ENCODE assay signal across 15 cellular contexts in genomic region chr21:29748391-29749167, GRCh38.
"Had no signal": no experiment of that assay in that cellular context is flagged by ENCODE, and none has a peak within 500 bp of the region (broad histone marks: within the 10 kb centered on the region; RNA-seq: fewer than 3 reads in every experiment).

No MANE protein-coding gene starts in this region.

- H3K9ac ChIP-seq: SK-N-SH had no signal

- H3K36me3 ChIP-seq: esophagus squamous epithelium, gastrocnemius medialis, lower lobe of right lung, suprapubic skin, WERI-Rb-1 had no signal

- H3K27ac ChIP-seq: esophagus squamous epithelium, gastrocnemius medialis, lower lobe of right lung, suprapubic skin, WERI-Rb-1 had no signal

- H3K4me3 Mint-ChIP-seq: naive B cell, type B pancreatic cell had no signal

- H3K27me3 Mint-ChIP-seq: type B pancreatic cell had no signal

- H3K9me3 Mint-ChIP-seq: naive B cell, type B pancreatic cell had no signal

- H3K36me3 Mint-ChIP-seq: naive B cell, type B pancreatic cell had no signal

- H3K4me3 ChIP-seq: esophagus squamous epithelium, gastrocnemius medialis, lower lobe of right lung, suprapubic skin had no signal

- H3K9me3 ChIP-seq: esophagus squamous epithelium, gastrocnemius medialis, lower lobe of right lung, SK-N-SH, suprapubic skin had no signal

- H3K4me1 ChIP-seq: esophagus squamous epithelium, gastrocnemius medialis, lower lobe of right lung had no signal

- H3K27me3 ChIP-seq: esophagus squamous epithelium, gastrocnemius medialis, suprapubic skin had no signal

- H3K4me2 ChIP-seq: SK-N-SH had no signal

- H3K27ac Mint-ChIP-seq: naive B cell, progenitor cell of endocrine pancreas, type B pancreatic cell had no signal

- H3K4me1 Mint-ChIP-seq: naive B cell had no signal

- ATAC-seq: gastrocnemius medialis, lower lobe of right lung had no signal

- DNase-seq: activated CD4-positive, alpha-beta T cell treated with anti-CD3 and anti-CD28 coated beads for 4 hours; activated CD8-positive, alpha-beta memory T cell treated with anti-CD3 and anti-CD28 coated beads for 24 hours; activated naive CD4-positive, alpha-beta T cell treated with Interleukin-2 at 50 U/mL for 16 hours; esophagus squamous epithelium; gastrocnemius medialis; lower lobe of right lung; naive B cell; SK-N-SH; stimulated activated CD4-positive, alpha-beta T cell treated with anti-CD3 and anti-CD28 coated beads, Interleukin-12 subunit alpha, Interleukin-12 subunit beta, amount 100 ng/mL, for 4 hours; stimulated activated naive CD4-positive, alpha-beta T cell; T-helper 1 cell; WERI-Rb-1 had no signal
